2 cellular contexts compared by ENCODE assay signal in the genomic region with DNA sequence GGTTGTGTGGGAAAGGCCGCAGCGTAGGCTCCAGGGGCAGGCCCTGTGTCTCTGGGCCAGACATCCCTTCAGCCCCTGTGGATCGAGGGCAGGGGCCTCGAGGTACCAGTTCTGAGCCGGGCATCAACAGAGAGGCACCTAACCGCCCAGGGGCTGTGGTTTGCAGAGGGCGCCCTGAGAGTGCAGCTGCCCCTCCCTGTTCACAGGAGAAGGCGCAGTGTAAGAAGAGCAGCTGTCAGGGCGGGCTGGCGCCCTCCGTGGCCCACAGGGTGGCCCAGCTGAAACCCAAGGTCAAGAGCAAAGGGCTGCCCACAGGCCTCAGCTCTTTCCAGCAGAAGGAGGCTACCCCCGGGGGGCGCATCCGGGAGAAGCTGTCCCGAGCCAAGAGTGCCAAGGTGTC.
TF ChIP-seq lines count a peak whose summit lies in the region.

No MANE protein-coding gene starts in this region.

TF ChIP-seq in K562, 482 proteins besides CTCF, POLR2A, EP300 and RAD21 (continued from another document):
- TF ChIP-seq, protein P1, sequence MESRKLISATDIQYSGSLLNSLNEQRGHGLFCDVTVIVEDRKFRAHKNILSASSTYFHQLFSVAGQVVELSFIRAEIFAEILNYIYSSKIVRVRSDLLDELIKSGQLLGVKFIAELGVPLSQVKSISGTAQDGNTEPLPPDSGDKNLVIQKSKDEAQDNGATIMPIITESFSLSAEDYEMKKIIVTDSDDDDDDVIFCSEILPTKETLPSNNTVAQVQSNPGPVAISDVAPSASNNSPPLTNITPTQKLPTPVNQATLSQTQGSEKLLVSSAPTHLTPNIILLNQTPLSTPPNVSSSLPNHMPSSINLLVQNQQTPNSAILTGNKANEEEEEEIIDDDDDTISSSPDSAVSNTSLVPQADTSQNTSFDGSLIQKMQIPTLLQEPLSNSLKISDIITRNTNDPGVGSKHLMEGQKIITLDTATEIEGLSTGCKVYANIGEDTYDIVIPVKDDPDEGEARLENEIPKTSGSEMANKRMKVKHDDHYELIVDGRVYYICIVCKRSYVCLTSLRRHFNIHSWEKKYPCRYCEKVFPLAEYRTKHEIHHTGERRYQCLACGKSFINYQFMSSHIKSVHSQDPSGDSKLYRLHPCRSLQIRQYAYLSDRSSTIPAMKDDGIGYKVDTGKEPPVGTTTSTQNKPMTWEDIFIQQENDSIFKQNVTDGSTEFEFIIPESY (CRISPR knock-in tag; IDR thresholded peaks at IDR 0.05), result peak; percentile 80
- TF ChIP-seq ZC3H8 (IDR thresholded peaks at IDR 0.05), result no peak
- TF ChIP-seq, protein P2, sequence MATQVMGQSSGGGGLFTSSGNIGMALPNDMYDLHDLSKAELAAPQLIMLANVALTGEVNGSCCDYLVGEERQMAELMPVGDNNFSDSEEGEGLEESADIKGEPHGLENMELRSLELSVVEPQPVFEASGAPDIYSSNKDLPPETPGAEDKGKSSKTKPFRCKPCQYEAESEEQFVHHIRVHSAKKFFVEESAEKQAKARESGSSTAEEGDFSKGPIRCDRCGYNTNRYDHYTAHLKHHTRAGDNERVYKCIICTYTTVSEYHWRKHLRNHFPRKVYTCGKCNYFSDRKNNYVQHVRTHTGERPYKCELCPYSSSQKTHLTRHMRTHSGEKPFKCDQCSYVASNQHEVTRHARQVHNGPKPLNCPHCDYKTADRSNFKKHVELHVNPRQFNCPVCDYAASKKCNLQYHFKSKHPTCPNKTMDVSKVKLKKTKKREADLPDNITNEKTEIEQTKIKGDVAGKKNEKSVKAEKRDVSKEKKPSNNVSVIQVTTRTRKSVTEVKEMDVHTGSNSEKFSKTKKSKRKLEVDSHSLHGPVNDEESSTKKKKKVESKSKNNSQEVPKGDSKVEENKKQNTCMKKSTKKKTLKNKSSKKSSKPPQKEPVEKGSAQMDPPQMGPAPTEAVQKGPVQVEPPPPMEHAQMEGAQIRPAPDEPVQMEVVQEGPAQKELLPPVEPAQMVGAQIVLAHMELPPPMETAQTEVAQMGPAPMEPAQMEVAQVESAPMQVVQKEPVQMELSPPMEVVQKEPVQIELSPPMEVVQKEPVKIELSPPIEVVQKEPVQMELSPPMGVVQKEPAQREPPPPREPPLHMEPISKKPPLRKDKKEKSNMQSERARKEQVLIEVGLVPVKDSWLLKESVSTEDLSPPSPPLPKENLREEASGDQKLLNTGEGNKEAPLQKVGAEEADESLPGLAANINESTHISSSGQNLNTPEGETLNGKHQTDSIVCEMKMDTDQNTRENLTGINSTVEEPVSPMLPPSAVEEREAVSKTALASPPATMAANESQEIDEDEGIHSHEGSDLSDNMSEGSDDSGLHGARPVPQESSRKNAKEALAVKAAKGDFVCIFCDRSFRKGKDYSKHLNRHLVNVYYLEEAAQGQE (CRISPR knock-in tag; IDR thresholded peaks at IDR 0.05; ENCODE audit: low read depth), result no peak
- TF ChIP-seq, protein P3, sequence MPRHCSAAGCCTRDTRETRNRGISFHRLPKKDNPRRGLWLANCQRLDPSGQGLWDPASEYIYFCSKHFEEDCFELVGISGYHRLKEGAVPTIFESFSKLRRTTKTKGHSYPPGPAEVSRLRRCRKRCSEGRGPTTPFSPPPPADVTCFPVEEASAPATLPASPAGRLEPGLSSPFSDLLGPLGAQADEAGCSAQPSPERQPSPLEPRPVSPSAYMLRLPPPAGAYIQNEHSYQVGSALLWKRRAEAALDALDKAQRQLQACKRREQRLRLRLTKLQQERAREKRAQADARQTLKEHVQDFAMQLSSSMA (CRISPR knock-in tag; IDR thresholded peaks at IDR 0.05), result no peak
- no peak for TF ChIP-seq ETS2 (tag; IDR thresholded peaks at IDR 0.05; ENCODE audit: borderline replicate concordance, poor library complexity, severe bottlenecking)
- TF ChIP-seq, protein P4, sequence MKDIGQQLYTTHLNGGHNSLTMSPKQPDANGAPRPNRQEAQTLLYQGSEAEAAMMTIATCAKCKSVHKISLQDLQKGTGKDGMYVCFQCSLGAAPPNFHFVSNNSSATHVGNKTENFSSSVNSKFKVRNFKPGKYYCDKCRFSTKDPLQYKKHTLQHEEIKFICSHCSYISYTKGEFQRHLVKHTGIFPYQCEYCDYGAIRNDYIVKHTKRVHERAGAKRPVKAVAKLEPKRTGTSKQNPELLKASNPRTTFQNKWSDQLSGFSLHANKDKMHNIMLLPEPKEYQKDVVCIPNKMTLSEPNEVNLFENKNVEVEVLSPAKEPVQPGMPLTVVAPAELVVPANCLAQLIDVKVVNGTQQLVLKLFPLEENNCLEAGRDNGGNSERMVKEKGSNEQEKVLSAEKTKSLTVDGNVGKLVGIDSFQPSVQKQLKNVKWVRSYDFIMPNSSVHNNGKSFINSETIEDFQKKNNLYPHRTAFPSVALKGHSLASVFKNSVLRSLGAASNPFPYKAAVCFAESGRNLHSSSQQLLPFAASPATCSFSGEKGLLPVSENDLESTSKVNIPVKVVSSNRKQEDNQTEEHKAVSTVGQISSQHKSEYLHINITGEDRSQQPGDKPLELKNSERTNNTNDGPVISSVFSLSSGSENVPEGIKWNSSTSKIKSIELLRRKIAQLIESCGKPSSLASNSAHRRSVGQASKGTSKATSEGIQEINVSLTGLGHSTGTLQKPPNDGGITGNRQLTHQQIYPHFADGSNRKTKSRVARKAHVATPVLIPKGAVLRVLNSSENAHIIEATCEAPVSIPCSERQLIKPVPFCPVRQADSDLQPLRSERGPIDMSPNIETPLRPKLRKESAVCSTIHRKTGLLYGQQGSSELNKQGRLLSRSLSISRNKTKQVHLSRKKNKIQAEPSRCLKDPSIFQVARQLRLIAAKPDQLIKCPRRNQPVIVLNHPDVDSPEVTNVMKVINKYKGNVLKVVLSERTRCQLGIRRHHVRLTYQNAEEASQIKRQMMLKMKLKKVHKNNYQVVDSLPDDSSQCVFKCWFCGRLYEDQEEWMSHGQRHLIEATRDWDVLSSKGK (CRISPR knock-in tag; IDR thresholded peaks at IDR 0.05), result no peak
- TF ChIP-seq, protein P5, sequence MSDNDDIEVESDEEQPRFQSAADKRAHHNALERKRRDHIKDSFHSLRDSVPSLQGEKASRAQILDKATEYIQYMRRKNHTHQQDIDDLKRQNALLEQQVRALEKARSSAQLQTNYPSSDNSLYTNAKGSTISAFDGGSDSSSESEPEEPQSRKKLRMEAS (CRISPR knock-in tag; IDR thresholded peaks at IDR 0.05), result no peak
- TF ChIP-seq RBM39 (optimal IDR thresholded peaks at IDR 0.05; ENCODE audit: low read depth, low read length), result no peak

TF ChIP-seq in WTC11, 78 proteins besides CTCF, POLR2A, EP300 and RAD21 (continued from another document):
- TF ChIP-seq, protein P6, sequence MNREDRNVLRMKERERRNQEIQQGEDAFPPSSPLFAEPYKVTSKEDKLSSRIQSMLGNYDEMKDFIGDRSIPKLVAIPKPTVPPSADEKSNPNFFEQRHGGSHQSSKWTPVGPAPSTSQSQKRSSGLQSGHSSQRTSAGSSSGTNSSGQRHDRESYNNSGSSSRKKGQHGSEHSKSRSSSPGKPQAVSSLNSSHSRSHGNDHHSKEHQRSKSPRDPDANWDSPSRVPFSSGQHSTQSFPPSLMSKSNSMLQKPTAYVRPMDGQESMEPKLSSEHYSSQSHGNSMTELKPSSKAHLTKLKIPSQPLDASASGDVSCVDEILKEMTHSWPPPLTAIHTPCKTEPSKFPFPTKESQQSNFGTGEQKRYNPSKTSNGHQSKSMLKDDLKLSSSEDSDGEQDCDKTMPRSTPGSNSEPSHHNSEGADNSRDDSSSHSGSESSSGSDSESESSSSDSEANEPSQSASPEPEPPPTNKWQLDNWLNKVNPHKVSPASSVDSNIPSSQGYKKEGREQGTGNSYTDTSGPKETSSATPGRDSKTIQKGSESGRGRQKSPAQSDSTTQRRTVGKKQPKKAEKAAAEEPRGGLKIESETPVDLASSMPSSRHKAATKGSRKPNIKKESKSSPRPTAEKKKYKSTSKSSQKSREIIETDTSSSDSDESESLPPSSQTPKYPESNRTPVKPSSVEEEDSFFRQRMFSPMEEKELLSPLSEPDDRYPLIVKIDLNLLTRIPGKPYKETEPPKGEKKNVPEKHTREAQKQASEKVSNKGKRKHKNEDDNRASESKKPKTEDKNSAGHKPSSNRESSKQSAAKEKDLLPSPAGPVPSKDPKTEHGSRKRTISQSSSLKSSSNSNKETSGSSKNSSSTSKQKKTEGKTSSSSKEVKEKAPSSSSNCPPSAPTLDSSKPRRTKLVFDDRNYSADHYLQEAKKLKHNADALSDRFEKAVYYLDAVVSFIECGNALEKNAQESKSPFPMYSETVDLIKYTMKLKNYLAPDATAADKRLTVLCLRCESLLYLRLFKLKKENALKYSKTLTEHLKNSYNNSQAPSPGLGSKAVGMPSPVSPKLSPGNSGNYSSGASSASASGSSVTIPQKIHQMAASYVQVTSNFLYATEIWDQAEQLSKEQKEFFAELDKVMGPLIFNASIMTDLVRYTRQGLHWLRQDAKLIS (CRISPR knock-in tag; IDR thresholded peaks at IDR 0.05; ENCODE audit: borderline replicate concordance), result no peak
- TF ChIP-seq GRHL2 (CRISPR knock-in tag; IDR thresholded peaks at IDR 0.05; ENCODE audit: insufficient replicate concordance, severe bottlenecking), result no peak
- TF ChIP-seq, protein P7, sequence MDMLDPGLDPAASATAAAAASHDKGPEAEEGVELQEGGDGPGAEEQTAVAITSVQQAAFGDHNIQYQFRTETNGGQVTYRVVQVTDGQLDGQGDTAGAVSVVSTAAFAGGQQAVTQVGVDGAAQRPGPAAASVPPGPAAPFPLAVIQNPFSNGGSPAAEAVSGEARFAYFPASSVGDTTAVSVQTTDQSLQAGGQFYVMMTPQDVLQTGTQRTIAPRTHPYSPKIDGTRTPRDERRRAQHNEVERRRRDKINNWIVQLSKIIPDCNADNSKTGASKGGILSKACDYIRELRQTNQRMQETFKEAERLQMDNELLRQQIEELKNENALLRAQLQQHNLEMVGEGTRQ (CRISPR knock-in tag; IDR thresholded peaks at IDR 0.05), result no peak
- TF ChIP-seq, protein P8, sequence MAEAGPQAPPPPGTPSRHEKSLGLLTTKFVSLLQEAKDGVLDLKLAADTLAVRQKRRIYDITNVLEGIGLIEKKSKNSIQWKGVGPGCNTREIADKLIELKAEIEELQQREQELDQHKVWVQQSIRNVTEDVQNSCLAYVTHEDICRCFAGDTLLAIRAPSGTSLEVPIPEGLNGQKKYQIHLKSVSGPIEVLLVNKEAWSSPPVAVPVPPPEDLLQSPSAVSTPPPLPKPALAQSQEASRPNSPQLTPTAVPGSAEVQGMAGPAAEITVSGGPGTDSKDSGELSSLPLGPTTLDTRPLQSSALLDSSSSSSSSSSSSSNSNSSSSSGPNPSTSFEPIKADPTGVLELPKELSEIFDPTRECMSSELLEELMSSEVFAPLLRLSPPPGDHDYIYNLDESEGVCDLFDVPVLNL (CRISPR knock-in tag; IDR thresholded peaks at IDR 0.05; ENCODE audit: borderline replicate concordance, low read depth), result no peak
- no peak for TF ChIP-seq FOXP1 (CRISPR knock-in tag; IDR thresholded peaks at IDR 0.05; ENCODE audit: borderline replicate concordance)
- TF ChIP-seq GABPB1 (CRISPR knock-in tag; IDR thresholded peaks at IDR 0.05), result no peak
- TF ChIP-seq SMAD4 (CRISPR knock-in tag; IDR thresholded peaks at IDR 0.05), result no peak
- TF ChIP-seq RORB (CRISPR knock-in tag; IDR thresholded peaks at IDR 0.05), result no peak
- TF ChIP-seq ZNF138 (CRISPR knock-in tag; conservative IDR thresholded peaks at IDR 0.05), result no peak
- no peak for TF ChIP-seq ATF1 (CRISPR knock-in tag; IDR thresholded peaks at IDR 0.05)
- TF ChIP-seq, protein P9, sequence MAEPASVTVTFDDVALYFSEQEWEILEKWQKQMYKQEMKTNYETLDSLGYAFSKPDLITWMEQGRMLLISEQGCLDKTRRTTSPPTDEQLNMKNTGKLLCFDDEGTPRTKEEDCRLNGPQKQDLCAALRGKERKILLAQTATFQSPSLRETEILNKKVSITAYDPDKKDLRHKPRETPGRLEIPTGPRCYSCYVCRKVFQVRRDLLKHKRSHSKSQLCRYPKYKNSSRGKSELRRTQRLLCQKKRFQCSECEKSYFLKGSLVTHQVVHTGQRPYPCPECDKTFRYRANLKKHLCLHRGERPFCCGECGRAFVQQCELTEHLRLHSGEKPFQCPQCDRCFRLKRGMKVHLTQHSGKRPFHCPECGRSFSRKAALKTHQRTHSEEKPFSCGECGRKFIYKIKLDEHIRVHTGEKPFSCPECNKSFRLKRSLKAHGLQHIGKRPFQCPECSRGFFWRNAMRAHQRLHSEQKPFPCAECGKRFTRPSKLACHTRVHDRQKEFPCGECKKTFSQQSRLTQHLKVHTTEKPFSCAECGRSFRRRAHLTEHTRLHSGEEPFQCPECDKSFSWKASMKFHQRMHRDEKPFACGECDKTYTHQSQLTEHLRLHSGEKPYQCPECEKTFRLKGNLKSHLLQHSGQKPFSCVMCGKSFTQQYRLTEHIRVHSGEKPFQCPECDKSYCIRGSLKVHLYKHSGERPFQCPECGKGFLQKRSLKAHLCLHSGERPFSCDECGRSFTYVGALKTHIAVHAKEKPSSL (CRISPR knock-in tag; conservative IDR thresholded peaks at IDR 0.05), result no peak
- TF ChIP-seq ZNF121 (CRISPR knock-in tag; IDR thresholded peaks at IDR 0.05), result no peak
- TF ChIP-seq, protein P10, sequence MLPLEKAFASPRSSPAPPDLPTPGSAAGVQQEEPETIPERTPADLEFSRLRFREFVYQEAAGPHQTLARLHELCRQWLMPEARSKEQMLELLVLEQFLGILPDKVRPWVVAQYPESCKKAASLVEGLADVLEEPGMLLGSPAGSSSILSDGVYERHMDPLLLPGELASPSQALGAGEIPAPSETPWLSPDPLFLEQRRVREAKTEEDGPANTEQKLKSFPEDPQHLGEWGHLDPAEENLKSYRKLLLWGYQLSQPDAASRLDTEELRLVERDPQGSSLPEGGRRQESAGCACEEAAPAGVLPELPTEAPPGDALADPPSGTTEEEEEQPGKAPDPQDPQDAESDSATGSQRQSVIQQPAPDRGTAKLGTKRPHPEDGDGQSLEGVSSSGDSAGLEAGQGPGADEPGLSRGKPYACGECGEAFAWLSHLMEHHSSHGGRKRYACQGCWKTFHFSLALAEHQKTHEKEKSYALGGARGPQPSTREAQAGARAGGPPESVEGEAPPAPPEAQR (CRISPR knock-in tag; IDR thresholded peaks at IDR 0.05), result no peak
